ENCODE assay signal across 8 cellular contexts in the genomic region with DNA sequence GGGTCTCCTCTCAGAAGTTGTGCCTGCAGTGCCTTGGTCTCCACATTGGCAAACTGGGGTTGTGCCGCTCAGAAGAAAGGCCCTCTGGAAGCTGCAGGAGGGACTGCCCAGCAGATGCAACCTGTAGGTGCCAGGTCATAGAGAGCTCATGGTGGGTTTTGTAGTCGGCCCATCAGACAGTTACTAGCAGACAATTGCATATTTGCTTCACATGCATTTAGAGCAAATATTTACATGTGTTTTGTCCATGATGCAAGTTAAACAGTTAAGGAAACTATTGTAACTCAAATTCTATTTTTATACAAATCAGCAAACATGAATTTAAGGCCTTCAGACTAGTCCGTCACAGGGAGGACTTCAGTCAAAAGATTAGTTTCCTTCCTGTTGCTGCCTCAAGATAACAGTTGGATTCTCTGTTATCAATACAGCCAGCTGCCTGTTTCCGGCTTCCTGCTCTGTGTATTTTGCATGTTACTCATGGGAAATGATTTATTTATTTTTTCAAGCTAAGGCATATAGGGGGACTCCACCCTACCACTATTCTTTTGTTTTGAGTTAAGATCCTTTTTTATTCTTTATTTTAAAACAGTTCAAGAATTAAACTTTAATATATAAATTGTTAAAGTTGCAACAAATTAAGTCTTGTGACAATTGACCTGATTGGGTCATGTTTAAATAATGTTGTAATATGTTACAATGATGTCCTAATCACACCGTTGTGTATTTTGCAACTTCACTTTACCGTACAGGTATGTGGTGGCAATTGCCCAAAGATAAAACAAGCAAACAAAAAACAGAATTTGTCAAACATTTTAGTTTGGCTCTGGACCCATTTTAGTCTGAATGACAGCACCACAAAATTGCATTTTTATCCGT.
A peak's percentile ranks its signal among the peaks of the same experiment; 100 is the strongest.
DNase-seq lines count a peak whose midpoint lies in the region; ATAC-seq, FAIRE-seq and TF ChIP-seq lines count a peak whose summit lies in the region.

No MANE protein-coding gene starts in this region.

- peak overlapping the region; percentile 88 for H3K27ac Mint-ChIP-seq in activated T-helper 1 cell treated with anti-CD3 and anti-CD28 coated beads, Interleukin-12 subunit alpha, Interleukin-12 subunit beta, Interleukin-2, Interleukin-4 antibody, amounts not matched to agents 30 ng/mL and 10 ng/mL and 1 ng/mL, durations not matched to agents 14 hours and 24 hours and 36 hours

- H3K4me3 Mint-ChIP-seq in activated T-helper 1 cell treated with anti-CD3 and anti-CD28 coated beads, Interleukin-12 subunit alpha, Interleukin-12 subunit beta, Interleukin-2, Interleukin-4 antibody, amounts not matched to agents 30 ng/mL and 10 ng/mL and 1 ng/mL, durations not matched to agents 14 hours and 24 hours and 36 hours, result peak overlapping the region; percentile 70

- peaks cover 22 to 34% of the 10 kb centered on the region in 2 donors for H3K4me1 ChIP-seq in kidney (ENCODE audit: control insufficient read depth in 1 of 2, insufficient read depth in 1 of 2, low read depth in 1 of 2, low read length in 2 of 2)

- intact Hi-C loops in activated T-helper 1 cell treated with anti-CD3 and anti-CD28 coated beads, Interleukin-12 subunit alpha, Interleukin-12 subunit beta, Interleukin-2, Interleukin-4 antibody, amounts not matched to agents 30 ng/mL and 10 ng/mL and 1 ng/mL, durations not matched to agents 14 hours and 24 hours and 36 hours (cut with micrococcal nuclease), result loop anchor here (1.0 kb wide), 5 partner anchors 8 to 17 kb away; no protein-coding TSS in a partner anchor
- intact Hi-C loops in kidney (cut with DNase I), result no loop called here

- no peak for DNase-seq in activated T-helper 1 cell treated with anti-CD3 and anti-CD28 coated beads, Interleukin-12 subunit alpha, Interleukin-12 subunit beta, Interleukin-2, Interleukin-4 antibody, amounts not matched to agents 30 ng/mL and 10 ng/mL and 1 ng/mL, durations not matched to agents 14 hours and 24 hours and 36 hours (ENCODE audit: low spot score)
- DNase-seq in kidney (no peak), T1000 (lab: John Stamatoyannopoulos, UW) (no peak), hypothalamus (lab: John Stamatoyannopoulos, UW) (no peak), dedifferentiated amniotic fluid mesenchymal stem cell (ENCODE audit: extremely low spot score) (no peak)

- no peak overlapping the region for H3K4me3 ChIP-seq in kidney (ENCODE audit: low read length in 2 of 2)

- FAIRE-seq in kidney (lab: Jason Lieb, UNC), result peak; percentile 3

- no peak for TF ChIP-seq CTCF in kidney (IDR thresholded peaks at IDR 0.05; ENCODE audit: borderline replicate concordance, extremely low read depth, insufficient read depth)

- no peaks in the 10 kb centered on the region for H3K9me3 Mint-ChIP-seq in activated T-helper 1 cell treated with anti-CD3 and anti-CD28 coated beads, Interleukin-12 subunit alpha, Interleukin-12 subunit beta, Interleukin-2, Interleukin-4 antibody, amounts not matched to agents 30 ng/mL and 10 ng/mL and 1 ng/mL, durations not matched to agents 14 hours and 24 hours and 36 hours

- peaks cover 14% of the 10 kb centered on the region for H3K36me3 Mint-ChIP-seq in activated T-helper 1 cell treated with anti-CD3 and anti-CD28 coated beads, Interleukin-12 subunit alpha, Interleukin-12 subunit beta, Interleukin-2, Interleukin-4 antibody, amounts not matched to agents 30 ng/mL and 10 ng/mL and 1 ng/mL, durations not matched to agents 14 hours and 24 hours and 36 hours (ENCODE audit: low read depth)

- H3K4me1 Mint-ChIP-seq in activated T-helper 1 cell treated with anti-CD3 and anti-CD28 coated beads, Interleukin-12 subunit alpha, Interleukin-12 subunit beta, Interleukin-2, Interleukin-4 antibody, amounts not matched to agents 30 ng/mL and 10 ng/mL and 1 ng/mL, durations not matched to agents 14 hours and 24 hours and 36 hours (ENCODE audit: low read depth), result peaks cover 79% of the 10 kb centered on the region

- no peaks in the 10 kb centered on the region for H3K9me3 ChIP-seq in kidney (ENCODE audit: control insufficient read depth in 1 of 2, low read length in 2 of 2)

- H3K27me3 Mint-ChIP-seq in activated T-helper 1 cell treated with anti-CD3 and anti-CD28 coated beads, Interleukin-12 subunit alpha, Interleukin-12 subunit beta, Interleukin-2, Interleukin-4 antibody, amounts not matched to agents 30 ng/mL and 10 ng/mL and 1 ng/mL, durations not matched to agents 14 hours and 24 hours and 36 hours (ENCODE audit: insufficient read depth), result no peaks in the 10 kb centered on the region

- ATAC-seq in GM18858 (IDR thresholded peaks at IDR 0.05; ENCODE audit: unreplicated experiment), result peak; percentile 43
- peak; percentile 63 for ATAC-seq in HG03108 (IDR thresholded peaks at IDR 0.05; ENCODE audit: unreplicated experiment)
- no peak for ATAC-seq in HG02763 (IDR thresholded peaks at IDR 0.05; ENCODE audit: unreplicated experiment)

- H3K36me3 ChIP-seq in kidney (ENCODE audit: control insufficient read depth in 1 of 2, insufficient read depth in 2 of 2, low read length in 2 of 2), result no peaks in the 10 kb centered on the region

- peak overlapping the region in 1 of 2 donors; percentile 14 for H3K9ac ChIP-seq in kidney (ENCODE audit: low read length in 2 of 2)

- H3K27ac ChIP-seq in kidney (ENCODE audit: low read depth in 2 of 2, low read length in 2 of 2), result peak overlapping the region; percentile 56
